19 cellular contexts compared by ENCODE assay signal in genomic region chr13:63855457-63856118, GRCh38.
A peak's percentile ranks its signal among the peaks of the same experiment; 100 is the strongest.
DNase-seq lines count a peak whose midpoint lies in the region; ATAC-seq, FAIRE-seq and TF ChIP-seq lines count a peak whose summit lies in the region.
"Had no signal": no experiment of that assay in that cellular context is flagged by ENCODE, and none has a peak within 500 bp of the region (broad histone marks: within the 10 kb centered on the region; RNA-seq: fewer than 3 reads in every experiment).

No MANE protein-coding gene starts in this region.

- no peak overlapping the region for H3K4me2 ChIP-seq in smooth muscle cell

- no peaks in the 10 kb centered on the region for H3K36me3 Mint-ChIP-seq in activated T-cell treated with anti-CD3 and anti-CD28 coated beads, Interleukin-2, amount 50 U/mL, for 72 hours (ENCODE audit: insufficient read depth in 2 of 2)
- H3K36me3 Mint-ChIP-seq in WTC11: no peaks in the 10 kb centered on the region

- H3K79me2 ChIP-seq in smooth muscle cell (ENCODE audit: low read depth): no peaks in the 10 kb centered on the region

- 62% methylated on average over 7 of the region's 7 CpGs for WGBS in smooth muscle cell (ENCODE audit: low lambda C conversion rate)

- peak; percentile 47 to 56 for ATAC-seq in activated T-cell treated with anti-CD3 and anti-CD28 coated beads, Interleukin-2, amount 50 U/mL, for 72 hours (replicated peaks in 1 of 2)
- ATAC-seq in WTC11 (peak; percentile 43; the same call in 1 of the 2 replicates), HG02973 (IDR thresholded peaks at IDR 0.05; ENCODE audit: unreplicated experiment) (no peak)

- no peaks in the 10 kb centered on the region for H4K20me1 ChIP-seq in smooth muscle cell (ENCODE audit: low read depth)

- H3K4me1 Mint-ChIP-seq in activated T-cell treated with anti-CD3 and anti-CD28 coated beads, Interleukin-2, amount 50 U/mL, for 72 hours (ENCODE audit: low read depth): no peaks in the 10 kb centered on the region
- no peaks in the 10 kb centered on the region for H3K4me1 Mint-ChIP-seq in WTC11

- DNase-seq in activated T-cell treated with anti-CD3 and anti-CD28 coated beads, Interleukin-2, amount 50 U/mL, for 72 hours: no peak
- DNase-seq in activated T-cell treated with anti-CD3 and anti-CD28 coated beads for 4 hours (no peak), WTC11 (ENCODE audit: low spot score) (no peak), islet precursor cell (peak; percentile 75), smooth muscle cell (lab: John Stamatoyannopoulos, UW; ENCODE audit: unreplicated experiment) (no peak), HTR-8/SVneo (ENCODE audit: insufficient read length, low spot score) (no peak)
- no peak for DNase-seq in stimulated activated CD4-positive, alpha-beta T cell treated with anti-CD3 and anti-CD28 coated beads, Interleukin-1b, Interleukin-23, amount 100 ng/mL, for 48 hours
- DNase-seq: CD4-positive, alpha-beta T cell; DMS153; GDM1; HCEC 1CT; NCI-H1105 treated with DMSO at 0.1 percent for 48 hours; NCI-H1694; NCI-H2227 treated with DMSO at 0.1 percent for 48 hours; NCI-H510A treated with DMSO at 0.1 percent for 48 hours; NCI-H82; OCI-M1; Right ventricle myocardium superior had no signal

- no peaks in the 10 kb centered on the region for H3F3A ChIP-seq in smooth muscle cell (ENCODE audit: low read depth)

- H2AFZ ChIP-seq in smooth muscle cell (ENCODE audit: low read depth): peak overlapping the region; percentile 49

- CTCF ChIA-PET in WTC11 (lab: Charles Lee): no interaction called here

- no peak overlapping the region for H3K27ac Mint-ChIP-seq in activated T-cell treated with anti-CD3 and anti-CD28 coated beads, Interleukin-2, amount 50 U/mL, for 72 hours
- H3K27ac Mint-ChIP-seq in WTC11: no peak overlapping the region; the same call in 1 of the 2 replicates
- H3K27ac Mint-ChIP-seq: CD4-positive, alpha-beta T cell had no signal

- no peaks in the 10 kb centered on the region for H3K27me3 ChIP-seq in smooth muscle cell (ENCODE audit: low read depth)

- no peak overlapping the region for H3K4me3 Mint-ChIP-seq in activated T-cell treated with anti-CD3 and anti-CD28 coated beads, Interleukin-2, amount 50 U/mL, for 72 hours
- no peak overlapping the region for H3K4me3 Mint-ChIP-seq in WTC11
- H3K4me3 Mint-ChIP-seq: CD4-positive, alpha-beta T cell had no signal

- no peak for FAIRE-seq in HTR-8/SVneo (lab: Jason Lieb, UNC)

- no peaks in the 10 kb centered on the region for H3K36me3 ChIP-seq in smooth muscle cell (ENCODE audit: low read depth)

- H3K9me3 ChIP-seq in smooth muscle cell (replicated peaks; ENCODE audit: low read depth): no peaks in the 10 kb centered on the region

- no peak overlapping the region for H3K4me3 ChIP-seq in smooth muscle cell

- POLR2A ChIA-PET in WTC11 (lab: Charles Lee): no interaction called here

- H3K4me1 ChIP-seq in smooth muscle cell (ENCODE audit: low read depth): no peaks in the 10 kb centered on the region

- no peaks in the 10 kb centered on the region for H3K27me3 Mint-ChIP-seq in activated T-cell treated with anti-CD3 and anti-CD28 coated beads, Interleukin-2, amount 50 U/mL, for 72 hours (ENCODE audit: low read depth)
- no peaks in the 10 kb centered on the region for H3K27me3 Mint-ChIP-seq in WTC11 (ENCODE audit: low read depth)
- H3K27me3 Mint-ChIP-seq: CD4-positive, alpha-beta T cell had no signal

- peaks cover 0 to 3% of the 10 kb centered on the region in 2 donors for H3K9me3 Mint-ChIP-seq in activated T-cell treated with anti-CD3 and anti-CD28 coated beads, Interleukin-2, amount 50 U/mL, for 72 hours
- no peaks in the 10 kb centered on the region for H3K9me3 Mint-ChIP-seq in WTC11
- H3K9me3 Mint-ChIP-seq: CD4-positive, alpha-beta T cell had no signal

- TF ChIP-seq CTCF in WTC11 (IDR thresholded peaks at IDR 0.05) (no peak), smooth muscle cell (IDR thresholded peaks at IDR 0.05; ENCODE audit: borderline replicate concordance, insufficient read depth, poor library complexity, severe bottlenecking) (no peak)

- H3K27ac ChIP-seq in smooth muscle cell (ENCODE audit: low read depth): no peak overlapping the region

- H3K9ac ChIP-seq in smooth muscle cell (ENCODE audit: low read depth): no peak overlapping the region

TF ChIP-seq in WTC11, 78 proteins besides CTCF, POLR2A, EP300 and RAD21:
- TF ChIP-seq SMAD3 (CRISPR knock-in tag; IDR thresholded peaks at IDR 0.05; ENCODE audit: borderline replicate concordance) (no peak), MXD4 (CRISPR knock-in tag; IDR thresholded peaks at IDR 0.05; ENCODE audit: borderline replicate concordance) (no peak), NFYB (CRISPR knock-in tag; conservative IDR thresholded peaks at IDR 0.05; ENCODE audit: low read depth) (no peak), ZNF423 (CRISPR knock-in tag; IDR thresholded peaks at IDR 0.05) (no peak), GTF2I (CRISPR knock-in tag; conservative IDR thresholded peaks at IDR 0.05) (no peak), JAZF1 (CRISPR knock-in tag; IDR thresholded peaks at IDR 0.05) (no peak), EMX1 (CRISPR knock-in tag; IDR thresholded peaks at IDR 0.05) (no peak), NFATC4 (CRISPR knock-in tag; IDR thresholded peaks at IDR 0.05) (no peak)
